Comparison of ENCODE assay signal across 8 cellular contexts in genomic region chr6:34696739-34697543, GRCh38. TPM values are rescaled to one million over a fixed set of nuclear protein-coding genes. Genes with fewer than 3 reads are reported as not detected.
DNase-seq lines count a peak whose midpoint lies in the region; ATAC-seq, FAIRE-seq and TF ChIP-seq lines count a peak whose summit lies in the region.

TSS of gene ILRUN (minus strand) at chr6:34696767. CDS start at chr6:34696603, 164 bp downstream.

- H3K4me3 Mint-ChIP-seq in WTC11 = peak within 1 kb of the TSS; percentile 97

- 2 to 4% (median 2%) methylated on average over 44 to 49 of the region's 49 CpGs for WGBS in small intestine, 3 donors

- peaks cover 45% of the 10 kb centered on the region for H3K79me2 ChIP-seq in ACC112 (ENCODE audit: control insufficient read depth, insufficient read depth, low read length, unreplicated experiment)

- CTCF ChIA-PET in WTC11 (lab: Charles Lee) = interaction anchor here (0.8 to 1.3 kb wide), 2 partner anchors 12 to 60 kb away, joined by 4 to 5 read pairs; partner anchors contain the start of gene SNRPC

- H3K36me3 ChIP-seq in ACC112 (ENCODE audit: insufficient read depth, low read length) (no peaks in the 10 kb centered on the region), bronchial epithelial cell (ENCODE audit: control insufficient read depth, insufficient read depth, low read length) (no peaks in the 10 kb centered on the region), small intestine (ENCODE audit: control insufficient read depth in 2 of 2, insufficient read depth in 2 of 2, low read length in 2 of 2) (no peaks in the 10 kb centered on the region)

- H3K9me3 Mint-ChIP-seq in WTC11 = no peaks in the 10 kb centered on the region

- no peaks in the 10 kb centered on the region; the same call in 1 of the 2 replicates for H3K27me3 Mint-ChIP-seq in WTC11 (ENCODE audit: low read depth)

- H3K4me1 Mint-ChIP-seq in WTC11 = peaks cover 24% of the 10 kb centered on the region

- no peaks in the 10 kb centered on the region for H3K36me3 Mint-ChIP-seq in WTC11

- H3K27me3 ChIP-seq in ACC112 (ENCODE audit: insufficient read depth, low read length) = no peaks in the 10 kb centered on the region
- H3K27me3 ChIP-seq in bronchial epithelial cell (ENCODE audit: control insufficient read depth, insufficient read depth, low read length) = no peaks in the 10 kb centered on the region
- no peaks in the 10 kb centered on the region for H3K27me3 ChIP-seq in small intestine (ENCODE audit: control insufficient read depth in 2 of 2, insufficient read depth in 2 of 2, low read length in 2 of 2)

- POLR2A ChIA-PET in WTC11 (lab: Charles Lee) = interaction anchor here (0.6 kb wide), 1 partner anchor 19 kb away, joined by 3 read pairs; no protein-coding TSS in a partner anchor

- FAIRE-seq in bronchial epithelial cell (lab: Jason Lieb, UNC) (no peak), small intestine (lab: Jason Lieb, UNC) (no peak)

- H3K9me3 ChIP-seq in small intestine (ENCODE audit: control insufficient read depth, low read depth) = no peaks in the 10 kb centered on the region

- DNase-seq in NCI-H226 (peak; percentile 88), WTC11 (ENCODE audit: low spot score) (peak; percentile 96), bronchial epithelial cell (ENCODE audit: low read depth) (peak; percentile 72), iPS-NIHi11 (ENCODE audit: low spot score) (peak; percentile 95), small intestine (peak; percentile 95)

- H3K27ac Mint-ChIP-seq in WTC11 = peak within 1 kb of the TSS; percentile 99

- H3K4me3 ChIP-seq in ACC112 (ENCODE audit: low read depth, low read length) = peak within 1 kb of the TSS; percentile 100
- H3K4me3 ChIP-seq in bronchial epithelial cell (ENCODE audit: low read depth, low read length) = peak within 1 kb of the TSS; percentile 93
- peak within 1 kb of the TSS; percentile 69 to 71 for H3K4me3 ChIP-seq in small intestine (ENCODE audit: low read depth in 1 of 2, low read length in 2 of 2)

- TF ChIP-seq CTCF in WTC11 (IDR thresholded peaks at IDR 0.05) = no peak
- no peak for TF ChIP-seq CTCF in bronchial epithelial cell (IDR thresholded peaks at IDR 0.05; ENCODE audit: insufficient read depth, low read length, severe bottlenecking)

- peaks cover 12% of the 10 kb centered on the region for H3K4me1 ChIP-seq in ACC112 (ENCODE audit: control insufficient read depth, insufficient read depth, low read length, unreplicated experiment)
- H3K4me1 ChIP-seq in small intestine (ENCODE audit: control insufficient read depth in 2 of 2, insufficient read depth in 1 of 2, low read depth in 1 of 2, low read length in 1 of 2) = peaks cover 4% of the 10 kb centered on the region in 2 donors

- peak within 1 kb of the TSS; percentile 95 for H2AFZ ChIP-seq in ACC112 (ENCODE audit: low read length, unreplicated experiment)

- peak within 1 kb of the TSS; percentile 59 for H3K27ac ChIP-seq in ACC112 (ENCODE audit: low read depth, low read length)
- peak within 1 kb of the TSS; percentile 73 to 95 for H3K27ac ChIP-seq in small intestine (ENCODE audit: low read depth in 1 of 2, low read length in 1 of 2)

- ATAC-seq in GM18907 (IDR thresholded peaks at IDR 0.05; ENCODE audit: unreplicated experiment) (peak; percentile 84), HG03139 (IDR thresholded peaks at IDR 0.05; ENCODE audit: unreplicated experiment) (peak; percentile 78), WTC11 (peak; percentile 84)

TF ChIP-seq in WTC11, 78 proteins besides CTCF, POLR2A, EP300 and RAD21 (continues in another document):
- no peak for TF ChIP-seq SOX15 (CRISPR knock-in tag; IDR thresholded peaks at IDR 0.05)
- 0 out of 2 replicates have a peak, but pooled peaks have one; percentile 16 for TF ChIP-seq FOXP1 (CRISPR knock-in tag; IDR thresholded peaks at IDR 0.05; ENCODE audit: borderline replicate concordance)
- TF ChIP-seq, protein P1, sequence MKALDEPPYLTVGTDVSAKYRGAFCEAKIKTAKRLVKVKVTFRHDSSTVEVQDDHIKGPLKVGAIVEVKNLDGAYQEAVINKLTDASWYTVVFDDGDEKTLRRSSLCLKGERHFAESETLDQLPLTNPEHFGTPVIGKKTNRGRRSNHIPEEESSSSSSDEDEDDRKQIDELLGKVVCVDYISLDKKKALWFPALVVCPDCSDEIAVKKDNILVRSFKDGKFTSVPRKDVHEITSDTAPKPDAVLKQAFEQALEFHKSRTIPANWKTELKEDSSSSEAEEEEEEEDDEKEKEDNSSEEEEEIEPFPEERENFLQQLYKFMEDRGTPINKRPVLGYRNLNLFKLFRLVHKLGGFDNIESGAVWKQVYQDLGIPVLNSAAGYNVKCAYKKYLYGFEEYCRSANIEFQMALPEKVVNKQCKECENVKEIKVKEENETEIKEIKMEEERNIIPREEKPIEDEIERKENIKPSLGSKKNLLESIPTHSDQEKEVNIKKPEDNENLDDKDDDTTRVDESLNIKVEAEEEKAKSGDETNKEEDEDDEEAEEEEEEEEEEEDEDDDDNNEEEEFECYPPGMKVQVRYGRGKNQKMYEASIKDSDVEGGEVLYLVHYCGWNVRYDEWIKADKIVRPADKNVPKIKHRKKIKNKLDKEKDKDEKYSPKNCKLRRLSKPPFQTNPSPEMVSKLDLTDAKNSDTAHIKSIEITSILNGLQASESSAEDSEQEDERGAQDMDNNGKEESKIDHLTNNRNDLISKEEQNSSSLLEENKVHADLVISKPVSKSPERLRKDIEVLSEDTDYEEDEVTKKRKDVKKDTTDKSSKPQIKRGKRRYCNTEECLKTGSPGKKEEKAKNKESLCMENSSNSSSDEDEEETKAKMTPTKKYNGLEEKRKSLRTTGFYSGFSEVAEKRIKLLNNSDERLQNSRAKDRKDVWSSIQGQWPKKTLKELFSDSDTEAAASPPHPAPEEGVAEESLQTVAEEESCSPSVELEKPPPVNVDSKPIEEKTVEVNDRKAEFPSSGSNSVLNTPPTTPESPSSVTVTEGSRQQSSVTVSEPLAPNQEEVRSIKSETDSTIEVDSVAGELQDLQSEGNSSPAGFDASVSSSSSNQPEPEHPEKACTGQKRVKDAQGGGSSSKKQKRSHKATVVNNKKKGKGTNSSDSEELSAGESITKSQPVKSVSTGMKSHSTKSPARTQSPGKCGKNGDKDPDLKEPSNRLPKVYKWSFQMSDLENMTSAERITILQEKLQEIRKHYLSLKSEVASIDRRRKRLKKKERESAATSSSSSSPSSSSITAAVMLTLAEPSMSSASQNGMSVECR (CRISPR knock-in tag; IDR thresholded peaks at IDR 0.05; ENCODE audit: borderline replicate concordance) = no peak; the same call in 1 of the 2 replicates
- 0 out of 2 replicates have a peak, but pooled peaks have one; percentile 23 for TF ChIP-seq ETV6 (CRISPR knock-in tag; IDR thresholded peaks at IDR 0.05)
- peak; percentile 100 for TF ChIP-seq ZBTB21 (CRISPR knock-in tag; IDR thresholded peaks at IDR 0.05; ENCODE audit: borderline replicate concordance)
- peak; percentile 52; the same call in 1 of the 2 replicates for TF ChIP-seq GABPB1 (CRISPR knock-in tag; IDR thresholded peaks at IDR 0.05)
- no peak for TF ChIP-seq AFF4 (CRISPR knock-in tag; IDR thresholded peaks at IDR 0.05; ENCODE audit: borderline replicate concordance)
- 0 out of 2 replicates have a peak, but pooled peaks have one; percentile 23 for TF ChIP-seq FOXK1 (CRISPR knock-in tag; IDR thresholded peaks at IDR 0.05)
- no peak for TF ChIP-seq ESRRA (CRISPR knock-in tag; IDR thresholded peaks at IDR 0.05; ENCODE audit: borderline replicate concordance)
- TF ChIP-seq CREM (CRISPR knock-in tag; IDR thresholded peaks at IDR 0.05) = peak; percentile 93
- TF ChIP-seq, protein P2, sequence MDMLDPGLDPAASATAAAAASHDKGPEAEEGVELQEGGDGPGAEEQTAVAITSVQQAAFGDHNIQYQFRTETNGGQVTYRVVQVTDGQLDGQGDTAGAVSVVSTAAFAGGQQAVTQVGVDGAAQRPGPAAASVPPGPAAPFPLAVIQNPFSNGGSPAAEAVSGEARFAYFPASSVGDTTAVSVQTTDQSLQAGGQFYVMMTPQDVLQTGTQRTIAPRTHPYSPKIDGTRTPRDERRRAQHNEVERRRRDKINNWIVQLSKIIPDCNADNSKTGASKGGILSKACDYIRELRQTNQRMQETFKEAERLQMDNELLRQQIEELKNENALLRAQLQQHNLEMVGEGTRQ (CRISPR knock-in tag; IDR thresholded peaks at IDR 0.05) = peak; percentile 85

RNA-seq across cellular contexts. Expression of gene ILRUN, which starts in this region (rescaled TPM):
- total RNA-seq in WTC11 (2021) (60.4 to 75.5 TPM (median 63.9 TPM) in 3 replicates), bronchial epithelial cell (62.1 and 64.9 TPM in 2 replicates)
- 10 to 100 TPM; 44.3 to 53.5 (median 44.5) TPM for polyA plus RNA-seq in small intestine

Comparison
In these comparisons a context has a peak if more than half of its experiments do, and no peak if none do; other contexts are left out.
1. Peak in every context shown above with its lines: DNase-seq, ATAC-seq, H3K4me3 ChIP-seq and H3K27ac ChIP-seq.